ENCODE assay signal across 14 cellular contexts in genomic region chr16:27208809-27209208, GRCh38.
"Had no signal": no experiment of that assay in that cellular context is flagged by ENCODE, and none has a peak within 500 bp of the region (broad histone marks: within the 10 kb centered on the region; RNA-seq: fewer than 3 reads in every experiment).

No MANE protein-coding gene starts in this region.

- H3K27me3 ChIP-seq: gastroesophageal sphincter, sigmoid colon had no signal

- H3K9me3 ChIP-seq: gastroesophageal sphincter, sigmoid colon, thoracic aorta had no signal

- ATAC-seq: activated T-cell treated with anti-CD3 and anti-CD28 coated beads, Interleukin-2, amount 50 U/mL, for 72 hours; gastroesophageal sphincter; left ventricle myocardium superior had no signal

- DNase-seq: activated CD4-positive, alpha-beta T cell treated with anti-CD3 and anti-CD28 coated beads, Interleukin-2, amount 10 ng/mL, durations not matched to agents 7 days and 5 days; activated CD4-positive, CD25-positive, alpha-beta regulatory T cell; activated CD8-positive, alpha-beta memory T cell treated with anti-CD3 and anti-CD28 coated beads, Interleukin-2, amount 50 U/mL, for 48 hours; activated gamma-delta T cell; activated T-cell treated with anti-CD3 and anti-CD28 coated beads, Interleukin-2, amount 50 U/mL, for 72 hours; amniotic stem cell; cerebellar nuclear complex; left ventricle myocardium superior; mesendoderm; sigmoid colon; stimulated activated CD4-positive, alpha-beta T cell treated with anti-CD3 and anti-CD28 coated beads, Interleukin-1b, Interleukin-23, amount 100 ng/mL, for 48 hours had no signal

- H3K4me3 ChIP-seq: gastroesophageal sphincter, sigmoid colon, thoracic aorta had no signal

- H3K27ac ChIP-seq: epithelial cell of prostate, gastroesophageal sphincter, sigmoid colon, thoracic aorta had no signal
